ENCODE assay signal across 1 cellular context in the genomic region with DNA sequence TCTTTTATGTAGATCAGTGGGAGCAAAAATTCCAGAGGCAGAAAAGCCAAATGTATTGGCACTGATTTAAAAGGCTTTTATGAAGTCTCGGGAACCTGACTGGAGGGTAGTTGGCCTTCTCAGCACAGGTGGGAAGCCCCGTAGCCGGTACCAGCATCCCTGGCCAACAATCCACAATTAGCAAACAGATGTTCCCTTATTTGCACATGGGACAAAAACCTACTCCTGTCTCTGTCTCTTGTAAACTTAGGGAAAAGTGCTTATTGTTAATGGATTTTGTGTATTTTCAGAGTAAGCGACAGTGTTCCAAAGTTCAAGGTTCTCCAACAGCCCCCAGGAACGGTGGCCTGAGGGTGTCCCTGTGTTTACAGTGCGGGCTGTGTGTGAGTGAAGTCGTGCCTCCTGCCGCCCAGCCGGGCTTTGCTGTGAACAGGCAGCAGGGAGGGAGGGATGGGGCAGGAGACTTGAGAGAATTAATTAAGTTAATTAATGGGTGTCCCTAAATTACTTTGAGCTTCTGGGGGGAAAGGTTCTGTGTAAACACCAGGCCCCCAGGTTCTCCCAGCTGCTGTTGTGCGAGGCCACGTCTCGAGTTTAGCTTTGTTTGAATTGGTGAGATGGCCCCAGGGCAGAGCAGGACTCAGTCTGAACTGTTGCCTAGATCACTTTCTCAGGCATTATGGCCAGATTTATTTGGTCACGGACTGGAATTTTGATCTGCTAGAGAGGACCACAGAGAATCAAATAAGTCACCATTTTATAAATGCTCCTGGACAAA.
TF ChIP-seq lines count a peak whose summit lies in the region.

No MANE protein-coding gene starts in this region.

TF ChIP-seq in HepG2, 621 proteins besides CTCF, POLR2A, EP300 and RAD21 (continued from another document and continues in another):
- TF ChIP-seq ZNF512B (CRISPR knock-in tag; IDR thresholded peaks at IDR 0.05; ENCODE audit: borderline replicate concordance) (no peak), NFKBIZ (CRISPR knock-in tag; IDR thresholded peaks at IDR 0.05) (peak; percentile 95; the same call in 1 of the 2 replicates), CCDC6 (CRISPR knock-in tag; IDR thresholded peaks at IDR 0.05) (peak; percentile 76; the same call in 1 of the 2 replicates), SCMH1 (CRISPR knock-in tag; IDR thresholded peaks at IDR 0.05; ENCODE audit: borderline replicate concordance) (no peak), ZNF724P (CRISPR knock-in tag; IDR thresholded peaks at IDR 0.05; ENCODE audit: borderline replicate concordance) (0 out of 2 replicates have a peak, but pooled peaks have one; percentile 24), PRPF4 (IDR thresholded peaks at IDR 0.05; ENCODE audit: low read depth, low read length, poor library complexity, severe bottlenecking) (no peak), ZBTB7A (CRISPR knock-in tag; IDR thresholded peaks at IDR 0.05) (peak; percentile 88; the same call in 1 of the 2 replicates), MAFK (conservative IDR thresholded peaks at IDR 0.05 in 1 of 2, IDR thresholded peaks at IDR 0.05 in 1 of 2; ENCODE audit: low read length in 2 of 2) (peak; percentile 80 to 91), ZNF839 (CRISPR knock-in tag; IDR thresholded peaks at IDR 0.05; ENCODE audit: borderline replicate concordance) (no peak; the same call in 1 of the 2 replicates), ZNF878 (CRISPR knock-in tag; IDR thresholded peaks at IDR 0.05) (peak; percentile 84), ZNF234 (CRISPR knock-in tag; conservative IDR thresholded peaks at IDR 0.05) (no peak), ZNF816 (CRISPR knock-in tag; IDR thresholded peaks at IDR 0.05; ENCODE audit: borderline replicate concordance) (peak; percentile 69), PHF8 (CRISPR knock-in tag; IDR thresholded peaks at IDR 0.05) (peak; percentile 52; the same call in 1 of the 2 replicates), BATF2 (CRISPR knock-in tag; IDR thresholded peaks at IDR 0.05) (peak; percentile 68), ZNF772 (CRISPR knock-in tag; IDR thresholded peaks at IDR 0.05) (peak; percentile 90), MYNN (CRISPR knock-in tag; IDR thresholded peaks at IDR 0.05; ENCODE audit: low read depth) (no peak), CAMTA2 (CRISPR knock-in tag; IDR thresholded peaks at IDR 0.05; ENCODE audit: borderline replicate concordance) (no peak), KMT2B (CRISPR knock-in tag; IDR thresholded peaks at IDR 0.05) (peak; percentile 78; the same call in 1 of the 2 replicates), MYC (CRISPR knock-in tag; IDR thresholded peaks at IDR 0.05; ENCODE audit: borderline replicate concordance) (peak; percentile 86), REL (CRISPR knock-in tag; conservative IDR thresholded peaks at IDR 0.05) (peak; percentile 50; the same call in 1 of the 2 replicates), PHF20 (CRISPR knock-in tag; IDR thresholded peaks at IDR 0.05) (peak; percentile 54; the same call in 1 of the 2 replicates), ZNF24 (IDR thresholded peaks at IDR 0.05) (no peak), ATF5 (CRISPR knock-in tag; IDR thresholded peaks at IDR 0.05; ENCODE audit: low read depth) (no peak), CREM (IDR thresholded peaks at IDR 0.05) (peak; percentile 95), CREM (CRISPR knock-in tag; IDR thresholded peaks at IDR 0.05) (no peak), RARG (CRISPR knock-in tag; IDR thresholded peaks at IDR 0.05; ENCODE audit: low read depth) (no peak), ZNF567 (CRISPR knock-in tag; IDR thresholded peaks at IDR 0.05; ENCODE audit: borderline replicate concordance) (0 out of 2 replicates have a peak, but pooled peaks have one; percentile 62), MXD1 (CRISPR knock-in tag; IDR thresholded peaks at IDR 0.05) (no peak), ZNF569 (CRISPR knock-in tag; IDR thresholded peaks at IDR 0.05; ENCODE audit: borderline replicate concordance) (peak; percentile 56; the same call in 1 of the 2 replicates), ZBTB8A (CRISPR knock-in tag; IDR thresholded peaks at IDR 0.05; ENCODE audit: borderline replicate concordance, low read depth) (no peak), AKNA (CRISPR knock-in tag; IDR thresholded peaks at IDR 0.05; ENCODE audit: borderline replicate concordance) (no peak), TAF1 (CRISPR knock-in tag; IDR thresholded peaks at IDR 0.05) (no peak; the same call in 1 of the 2 replicates), ZNF503 (CRISPR knock-in tag; IDR thresholded peaks at IDR 0.05) (peak; percentile 96)
- TF ChIP-seq, protein P1, sequence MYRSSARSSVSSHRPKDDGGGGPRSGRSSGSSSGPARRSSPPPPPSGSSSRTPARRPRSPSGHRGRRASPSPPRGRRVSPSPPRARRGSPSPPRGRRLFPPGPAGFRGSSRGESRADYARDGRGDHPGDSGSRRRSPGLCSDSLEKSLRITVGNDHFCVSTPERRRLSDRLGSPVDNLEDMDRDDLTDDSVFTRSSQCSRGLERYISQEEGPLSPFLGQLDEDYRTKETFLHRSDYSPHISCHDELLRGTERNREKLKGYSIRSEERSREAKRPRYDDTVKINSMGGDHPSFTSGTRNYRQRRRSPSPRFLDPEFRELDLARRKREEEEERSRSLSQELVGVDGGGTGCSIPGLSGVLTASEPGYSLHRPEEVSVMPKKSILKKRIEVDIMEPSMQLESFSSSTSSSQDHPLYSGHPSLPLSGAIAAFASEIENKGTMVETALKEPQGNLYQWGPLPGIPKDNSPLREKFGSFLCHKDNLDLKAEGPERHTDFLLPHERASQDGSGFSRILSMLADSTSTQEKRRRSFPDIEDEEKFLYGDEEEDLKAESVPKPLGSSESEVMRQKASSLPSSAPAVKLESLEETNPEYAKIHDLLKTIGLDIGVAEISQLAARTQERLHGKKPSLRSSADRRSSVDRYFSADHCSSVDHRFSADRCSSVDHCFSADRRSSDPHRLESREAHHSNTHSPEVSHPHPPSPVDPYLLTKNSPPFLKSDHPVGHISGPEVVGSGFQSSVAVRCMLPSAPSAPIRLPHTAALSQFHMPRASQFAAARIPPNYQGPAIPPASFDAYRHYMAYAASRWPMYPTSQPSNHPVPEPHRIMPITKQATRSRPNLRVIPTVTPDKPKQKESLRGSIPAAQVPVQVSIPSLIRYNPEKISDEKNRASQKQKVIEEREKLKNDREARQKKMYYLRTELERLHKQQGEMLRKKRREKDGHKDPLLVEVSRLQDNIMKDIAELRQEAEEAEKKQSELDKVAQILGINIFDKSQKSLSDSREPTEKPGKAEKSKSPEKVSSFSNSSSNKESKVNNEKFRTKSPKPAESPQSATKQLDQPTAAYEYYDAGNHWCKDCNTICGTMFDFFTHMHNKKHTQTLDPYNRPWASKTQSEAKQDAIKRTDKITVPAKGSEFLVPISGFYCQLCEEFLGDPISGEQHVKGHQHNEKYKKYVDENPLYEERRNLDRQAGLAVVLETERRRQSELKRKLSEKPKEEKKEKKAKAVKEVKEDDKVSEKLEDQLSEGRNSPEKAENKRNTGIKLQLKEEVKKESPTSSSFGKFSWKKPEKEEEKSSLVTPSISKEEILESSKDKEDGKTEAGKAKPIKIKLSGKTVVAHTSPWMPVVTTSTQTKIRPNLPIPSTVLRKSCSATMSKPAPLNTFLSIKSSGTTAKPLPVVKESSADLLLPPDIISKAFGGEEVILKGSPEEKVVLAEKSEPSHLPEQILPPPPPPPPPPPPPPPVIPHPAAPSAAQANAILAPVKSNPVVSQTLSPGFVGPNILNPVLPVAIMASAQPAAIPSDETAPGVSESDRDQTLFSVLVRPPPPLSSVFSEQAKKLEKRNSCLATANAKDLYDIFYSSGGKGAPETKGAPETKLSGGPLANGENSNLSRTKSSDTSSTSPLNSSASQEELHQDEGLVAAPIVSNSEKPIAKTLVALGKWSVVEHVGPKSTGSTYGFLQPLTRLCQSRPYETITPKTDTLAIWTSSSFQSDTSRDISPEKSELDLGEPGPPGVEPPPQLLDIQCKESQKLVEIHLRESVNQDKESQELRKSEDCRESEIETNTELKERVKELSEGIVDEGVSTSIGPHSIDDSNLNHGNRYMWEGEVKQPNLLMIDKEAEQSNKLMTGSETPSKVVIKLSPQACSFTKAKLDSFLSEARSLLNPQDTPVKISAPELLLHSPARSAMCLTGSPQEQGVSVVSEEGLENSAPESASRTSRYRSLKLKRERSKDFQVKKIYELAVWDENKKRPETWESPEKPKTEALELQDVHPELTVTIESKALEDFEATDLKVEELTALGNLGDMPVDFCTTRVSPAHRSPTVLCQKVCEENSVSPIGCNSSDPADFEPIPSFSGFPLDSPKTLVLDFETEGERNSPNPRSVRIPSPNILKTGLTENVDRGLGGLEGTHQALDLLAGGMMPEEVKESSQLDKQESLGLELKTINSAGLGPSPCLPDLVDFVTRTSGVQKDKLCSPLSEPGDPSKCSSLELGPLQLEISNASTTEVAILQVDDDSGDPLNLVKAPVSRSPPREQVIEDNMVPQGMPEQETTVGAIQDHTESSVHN (CRISPR knock-in tag; IDR thresholded peaks at IDR 0.05) = peak; percentile 82; the same call in 1 of the 2 replicates
